ENCODE assay signal across 18 cellular contexts in genomic region chr1:170659404-170660035, GRCh38. TPM values are rescaled to one million over a fixed set of nuclear protein-coding genes. Genes with fewer than 3 reads are reported as not detected.
DNase-seq lines count a peak whose midpoint lies in the region; ATAC-seq, FAIRE-seq and TF ChIP-seq lines count a peak whose summit lies in the region.
"Had no signal": no experiment of that assay in that cellular context is flagged by ENCODE, and none has a peak within 500 bp of the region (broad histone marks: within the 10 kb centered on the region; RNA-seq: fewer than 3 reads in every experiment).

No MANE protein-coding gene starts in this region.

- H3K4me3 ChIP-seq in AG10803 (ENCODE audit: low read length), result no peak overlapping the region
- peak overlapping the region; percentile 46 for H3K4me3 ChIP-seq in HUES48 (ENCODE audit: low read depth, low read length)
- H3K4me3 ChIP-seq in endodermal cell (ENCODE audit: low read length), result no peak overlapping the region
- peak overlapping the region; percentile 47; the same call in 1 of the 2 replicates for H3K4me3 ChIP-seq in iPS-20b (ENCODE audit: low read length)
- no peak overlapping the region for H3K4me3 ChIP-seq in small intestine (ENCODE audit: low read depth in 1 of 2, low read length in 2 of 2)
- no peak overlapping the region for H3K4me3 ChIP-seq in stomach
- H3K4me3 ChIP-seq: SJCRH30 had no signal

- H3K36me3 Mint-ChIP-seq in endodermal cell (ENCODE audit: low read depth), result no peaks in the 10 kb centered on the region
- H3K36me3 Mint-ChIP-seq: CD4-positive, CD25-positive, alpha-beta regulatory T cell; IgD-negative memory B cell had no signal

- H3K27me3 ChIP-seq in HUES48 (ENCODE audit: control insufficient read depth, insufficient read depth, low read length) (peaks cover 63% of the 10 kb centered on the region), endodermal cell (ENCODE audit: control insufficient read depth, insufficient read depth, low read length, poor library complexity, severe bottlenecking) (peaks cover 72% of the 10 kb centered on the region), iPS-20b (ENCODE audit: insufficient read depth, low read length) (peaks cover 80% of the 10 kb centered on the region), small intestine (ENCODE audit: control insufficient read depth in 2 of 2, insufficient read depth in 2 of 2, low read length in 2 of 2) (peaks cover 4 to 37% of the 10 kb centered on the region in 2 donors), stomach (peaks cover 9 to 68% (median 62%) of the 10 kb centered on the region in 3 donors), foreskin keratinocyte (peaks cover 47% of the 10 kb centered on the region)
- H3K27me3 ChIP-seq: SJCRH30 had no signal

- no peak for ATAC-seq in foreskin keratinocyte

- no peak for FAIRE-seq in small intestine (lab: Jason Lieb, UNC)
- FAIRE-seq: A204.1 had no signal

- H3K36me3 ChIP-seq in HUES48 (ENCODE audit: control insufficient read depth, insufficient read depth, low read length) (no peaks in the 10 kb centered on the region), endodermal cell (ENCODE audit: control insufficient read depth, insufficient read depth, low read length) (no peaks in the 10 kb centered on the region), iPS-20b (ENCODE audit: insufficient read depth, low read depth, low read length) (no peaks in the 10 kb centered on the region), small intestine (ENCODE audit: control insufficient read depth in 2 of 2, insufficient read depth in 2 of 2, low read length in 2 of 2) (no peaks in the 10 kb centered on the region), stomach (no peaks in the 10 kb centered on the region)
- H3K36me3 ChIP-seq: SJCRH30 had no signal

- peak overlapping the region; percentile 46 for H3K4me3 Mint-ChIP-seq in endodermal cell
- H3K4me3 Mint-ChIP-seq: CD4-positive, CD25-positive, alpha-beta regulatory T cell; IgD-negative memory B cell had no signal

- no peaks in the 10 kb centered on the region for H3K9me3 ChIP-seq in HUES48 (ENCODE audit: control insufficient read depth, insufficient read depth, low read length)
- no peaks in the 10 kb centered on the region for H3K9me3 ChIP-seq in endodermal cell (ENCODE audit: control insufficient read depth, low read length)
- H3K9me3 ChIP-seq in iPS-20b (ENCODE audit: insufficient read depth, low read depth, low read length), result no peaks in the 10 kb centered on the region
- no peaks in the 10 kb centered on the region for H3K9me3 ChIP-seq in small intestine (ENCODE audit: control insufficient read depth, low read depth)
- no peaks in the 10 kb centered on the region for H3K9me3 ChIP-seq in stomach
- H3K9me3 ChIP-seq: SJCRH30 had no signal

- H3K27ac ChIP-seq in HUES48 (ENCODE audit: low read depth, low read length) (no peak overlapping the region), endodermal cell (ENCODE audit: low read depth, low read length) (no peak overlapping the region), iPS-20b (ENCODE audit: low read length) (no peak overlapping the region), small intestine (ENCODE audit: low read depth in 1 of 2, low read length in 1 of 2) (no peak overlapping the region), stomach (no peak overlapping the region), foreskin keratinocyte (no peak overlapping the region)
- H3K27ac ChIP-seq: SJCRH30 had no signal

- 58 to 65% methylated on average over 8 to 13 of the region's 13 CpGs for WGBS in endodermal cell (ENCODE audit: insufficient coverage in 1 of 2, insufficient read length in 1 of 2), 2 experiments
- 29 to 53% (median 44%) methylated on average over 13 of the region's 13 CpGs for WGBS in small intestine, 3 donors
- WGBS in stomach, 5 donors, result 34 to 55% (median 42%) methylated on average over 9 to 13 of the region's 13 CpGs

- H3K4me1 Mint-ChIP-seq in endodermal cell, result peaks cover 27% of the 10 kb centered on the region

- no peak for TF ChIP-seq EP300 in stomach (IDR thresholded peaks at IDR 0.05)

- TF ChIP-seq CTCF in AG10803 (conservative IDR thresholded peaks at IDR 0.05; ENCODE audit: low read length) (peak; percentile 43), endodermal cell (conservative IDR thresholded peaks at IDR 0.05) (no peak), stomach (IDR thresholded peaks at IDR 0.05) (no peak), foreskin keratinocyte (conservative IDR thresholded peaks at IDR 0.05) (no peak)

- intact Hi-C loops in stomach (cut with DNase I; ENCODE audit: low total_unique reads), result no loop called here

- H3K4me1 ChIP-seq in HUES48 (ENCODE audit: control insufficient read depth, insufficient read depth, low read length) (peaks cover 27% of the 10 kb centered on the region), endodermal cell (ENCODE audit: control insufficient read depth, insufficient read depth, low read length) (peaks cover 8% of the 10 kb centered on the region), iPS-20b (ENCODE audit: insufficient read depth, low read length) (peaks cover 25% of the 10 kb centered on the region; the same call in 1 of the 2 replicates), small intestine (ENCODE audit: control insufficient read depth in 2 of 2, insufficient read depth in 1 of 2, low read depth in 1 of 2, low read length in 1 of 2) (no peaks in the 10 kb centered on the region), stomach (peaks cover 23 to 45% (median 34%) of the 10 kb centered on the region in 4 donors), foreskin keratinocyte (no peaks in the 10 kb centered on the region)

- H3K27me3 Mint-ChIP-seq in endodermal cell (ENCODE audit: insufficient read depth), result peaks cover 76% of the 10 kb centered on the region

- no peaks in the 10 kb centered on the region for H3K9me3 Mint-ChIP-seq in endodermal cell

- DNase-seq in AG10803 (ENCODE audit: low read depth) (peak; percentile 83), endodermal cell (peak; percentile 54), small intestine (no peak), stomach (no peak), foreskin keratinocyte (no peak), AG08396 (ENCODE audit: low spot score) (no peak)
- DNase-seq: CD4-positive, CD25-positive, alpha-beta regulatory T cell; DMS79; GDM1; NCI-H1436; NCI-H2029 treated with DMSO at 0.1 percent for 48 hours; NCI-H510A; NCI-H82; SJCRH30 had no signal

- no peak for TF ChIP-seq POLR2A in stomach (IDR thresholded peaks at IDR 0.05)

- no peak overlapping the region for H3K9ac ChIP-seq in HUES48 (ENCODE audit: low read depth, low read length)
- H3K9ac ChIP-seq in endodermal cell (ENCODE audit: extremely low read depth, low read length, poor library complexity, severe bottlenecking), result no peak overlapping the region
- H3K9ac ChIP-seq in iPS-20b (ENCODE audit: low read depth, low read length), result no peak overlapping the region

- no peak overlapping the region for H3K27ac Mint-ChIP-seq in endodermal cell

RNA-seq across cellular contexts. Expression of gene PRRX1, which starts 4.4 kb away (rescaled TPM):
- not detected for total RNA-seq in endodermal cell
- 13.7 TPM for polyA plus RNA-seq in endodermal cell (2013, experiment 1 of 2)
- polyA plus RNA-seq in endodermal cell (2013, experiment 2 of 2), result 14.4 TPM
- polyA plus RNA-seq in small intestine, result 1 to 10 TPM in 1 of 3 donors, under 1 TPM in 2; 0.22 to 1.7 (median 0.54) TPM
- total RNA-seq in stomach, result 1 to 10 TPM in 3 of 5 donors, under 1 TPM in 2; 0.45 to 8.3 (median 1.0) TPM
- 1 to 10 TPM; 1.5 to 6.0 (median 2.9) TPM for polyA plus RNA-seq in stomach
- 0.04 TPM in 1 of 2 replicates, not detected in the other for total RNA-seq in foreskin keratinocyte
- polyA plus RNA-seq in foreskin keratinocyte, result not detected in 2 replicates
- total RNA-seq: CD4-positive, CD25-positive, alpha-beta regulatory T cell had no signal
- polyA plus RNA-seq: IgD-negative memory B cell had no signal

Comparison
In these comparisons a context has a peak if more than half of its experiments do, and no peak if none do; other contexts are left out.
1. DNase-seq: peak in AG10803 (single experiment) and endodermal cell (single experiment); none in small intestine (single experiment), stomach (single experiment), foreskin keratinocyte (0 of 2) and AG08396 (single experiment).
2. H3K4me3 ChIP-seq: peak in HUES48 (single experiment) and iPS-20b (single experiment); none in AG10803 (single experiment), endodermal cell (single experiment), small intestine (0 of 2) and stomach (0 of 4).